8 cellular contexts compared by ENCODE assay signal in the genomic region with DNA sequence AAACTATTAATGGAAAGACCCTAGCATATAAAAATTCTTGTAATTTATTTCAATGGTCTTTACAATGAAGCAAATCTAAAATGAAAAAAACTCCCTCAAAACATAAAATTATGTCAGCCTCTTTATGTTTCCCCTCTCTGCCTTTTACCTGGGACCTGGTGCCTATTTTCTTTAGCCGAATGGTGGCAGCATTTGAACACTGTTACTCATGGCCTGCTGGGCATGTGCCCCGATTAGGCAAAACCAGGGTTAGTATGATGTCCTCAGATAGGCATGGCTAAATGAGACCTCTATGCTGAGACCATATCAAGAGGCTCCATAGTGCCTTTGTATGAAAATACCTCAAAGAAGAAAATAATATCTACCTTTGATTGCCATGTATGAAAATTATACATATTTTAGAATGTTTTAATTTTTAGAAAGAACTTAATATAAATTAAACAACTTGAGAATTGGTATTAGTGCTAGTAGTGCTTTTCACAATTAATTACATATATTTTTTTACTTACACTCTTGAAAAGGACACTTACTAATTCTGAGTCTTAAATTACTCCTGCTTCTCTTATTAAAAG. TPM values are rescaled to one million over a fixed set of nuclear protein-coding genes. Genes with fewer than 3 reads are reported as not detected.
DNase-seq lines count a peak whose midpoint lies in the region; ATAC-seq and TF ChIP-seq lines count a peak whose summit lies in the region.

No MANE protein-coding gene starts in this region.

- H3K9me3 Mint-ChIP-seq in activated CD4-positive, alpha-beta T cell treated with anti-CD3 and anti-CD28 coated beads, Interleukin-2, amount 10 ng/mL, durations not matched to agents 24 days and 14 days, result no peaks in the 10 kb centered on the region
- H3K9me3 Mint-ChIP-seq in H9, result no peaks in the 10 kb centered on the region
- H3K9me3 Mint-ChIP-seq in activated CD8-positive, alpha-beta T cell treated with anti-CD3 and anti-CD28 coated beads, Interleukin-2, amount 10 ng/mL, durations not matched to agents 7 days and 5 days (ENCODE audit: insufficient read depth), result no peaks in the 10 kb centered on the region

- peak; percentile 69 for TF ChIP-seq CTCF in H9 (conservative IDR thresholded peaks at IDR 0.05)
- TF ChIP-seq CTCF in liver (IDR thresholded peaks at IDR 0.05; ENCODE audit: low read depth, low read length, missing input control), result peak; percentile 28

- H3K14ac ChIP-seq in H9 (ENCODE audit: insufficient read depth, low read length), result no peak overlapping the region

- no peaks in the 10 kb centered on the region for H3K79me2 ChIP-seq in H9 (ENCODE audit: insufficient read depth, low read length)

- H3K4me3 Mint-ChIP-seq in activated CD4-positive, alpha-beta T cell treated with anti-CD3 and anti-CD28 coated beads, Interleukin-2, amount 10 ng/mL, durations not matched to agents 24 days and 14 days, result no peak overlapping the region
- H3K4me3 Mint-ChIP-seq in H9, result no peak overlapping the region
- no peak overlapping the region for H3K4me3 Mint-ChIP-seq in activated CD8-positive, alpha-beta T cell treated with anti-CD3 and anti-CD28 coated beads, Interleukin-2, amount 10 ng/mL, durations not matched to agents 7 days and 5 days

- no peaks in the 10 kb centered on the region for H3K36me3 Mint-ChIP-seq in activated CD4-positive, alpha-beta T cell treated with anti-CD3 and anti-CD28 coated beads, Interleukin-2, amount 10 ng/mL, durations not matched to agents 24 days and 14 days (ENCODE audit: low read depth)
- H3K36me3 Mint-ChIP-seq in H9 (ENCODE audit: insufficient read depth in 1 of 3, low read depth in 3 of 3), result no peaks in the 10 kb centered on the region
- H3K36me3 Mint-ChIP-seq in activated CD8-positive, alpha-beta T cell treated with anti-CD3 and anti-CD28 coated beads, Interleukin-2, amount 10 ng/mL, durations not matched to agents 7 days and 5 days (ENCODE audit: low read depth), result no peaks in the 10 kb centered on the region

- intact Hi-C loops in activated CD4-positive, alpha-beta T cell treated with anti-CD3 and anti-CD28 coated beads, Interleukin-2, amount 10 ng/mL, durations not matched to agents 24 days and 14 days (cut with micrococcal nuclease), result loop anchor here (1.0 kb wide), 1 partner anchor 89 kb away; no protein-coding TSS in a partner anchor

- H3K4me1 ChIP-seq in H9 (ENCODE audit: insufficient read depth, low read length) (no peaks in the 10 kb centered on the region), liver (ENCODE audit: control insufficient read depth in 4 of 4, insufficient read depth in 4 of 4, low read length in 3 of 4) (no peaks in the 10 kb centered on the region)

- H2BK20ac ChIP-seq in H9 (ENCODE audit: low read depth, low read length, poor library complexity, severe bottlenecking), result no peak overlapping the region

- WGBS in H9 (ENCODE audit: extremely low coverage, insufficient read length, low lambda C conversion rate), result no CpG with 5 or more reads among the region's 2 CpGs
- 23% methylated on average over 2 of the region's 2 CpGs for WGBS in liver

- TF ChIP-seq RAD21 in liver (IDR thresholded peaks at IDR 0.05), result peak; percentile 68 to 74

- no peak overlapping the region for H3K4ac ChIP-seq in H9 (ENCODE audit: low read depth, low read length)

- no peak overlapping the region for H4K8ac ChIP-seq in H9 (replicated peaks; ENCODE audit: insufficient read length, low read depth, low read length)

- H3T11ph ChIP-seq in H9 (ENCODE audit: low read length), result no peak overlapping the region

- H3K23ac ChIP-seq in H9 (ENCODE audit: insufficient read length, low read depth, low read length), result no peak overlapping the region

- H4K91ac ChIP-seq in H9 (ENCODE audit: insufficient read length, low read depth, low read length), result no peak overlapping the region

- no peaks in the 10 kb centered on the region for H4K20me1 ChIP-seq in H9 (ENCODE audit: control insufficient read depth, insufficient read depth, insufficient read length)

- H3K9me3 ChIP-seq in H9 (ENCODE audit: control insufficient read depth, low read depth, low read length), result no peaks in the 10 kb centered on the region
- no peaks in the 10 kb centered on the region for H3K9me3 ChIP-seq in liver (ENCODE audit: control insufficient read depth in 4 of 4, low read length in 3 of 4)

- H2BK5ac ChIP-seq in H9 (ENCODE audit: insufficient read length, low read length), result no peak overlapping the region

- no peaks in the 10 kb centered on the region for H3K23me2 ChIP-seq in H9 (ENCODE audit: insufficient read length, low read depth, low read length, poor library complexity, severe bottlenecking)

- H3K36me3 ChIP-seq in liver (ENCODE audit: control insufficient read depth in 4 of 4, insufficient read depth in 3 of 4, low read depth in 1 of 4, low read length in 3 of 4), result no peaks in the 10 kb centered on the region

- no peak overlapping the region for H3K9ac ChIP-seq in H9 (ENCODE audit: extremely low read depth, insufficient read length, low read length)
- H3K9ac ChIP-seq in liver (ENCODE audit: low read depth in 1 of 2, low read length in 2 of 2), result no peak overlapping the region

- H3K27me3 ChIP-seq in H9 (ENCODE audit: insufficient read depth, low read length), result no peaks in the 10 kb centered on the region
- H3K27me3 ChIP-seq in liver (ENCODE audit: control insufficient read depth in 4 of 4, insufficient read depth in 4 of 4, low read length in 3 of 4), result peaks cover 0 to 2% (median 0%) of the 10 kb centered on the region in 4 donors

- H2BK12ac ChIP-seq in H9 (ENCODE audit: insufficient read length, low read depth, low read length), result no peak overlapping the region

- POLR2A ChIA-PET in activated CD8-positive, alpha-beta T cell treated with anti-CD3 and anti-CD28 coated beads, Interleukin-2, amount 10 ng/mL, durations not matched to agents 7 days and 5 days (lab: Charles Lee), result no interaction called here

- H3K27me3 Mint-ChIP-seq in activated CD4-positive, alpha-beta T cell treated with anti-CD3 and anti-CD28 coated beads, Interleukin-2, amount 10 ng/mL, durations not matched to agents 24 days and 14 days, result peaks cover 30% of the 10 kb centered on the region
- H3K27me3 Mint-ChIP-seq in H9 (ENCODE audit: low read depth), result no peaks in the 10 kb centered on the region
- peaks cover 23% of the 10 kb centered on the region for H3K27me3 Mint-ChIP-seq in activated CD8-positive, alpha-beta T cell treated with anti-CD3 and anti-CD28 coated beads, Interleukin-2, amount 10 ng/mL, durations not matched to agents 7 days and 5 days (ENCODE audit: low read depth)

- no peak overlapping the region for H2AK5ac ChIP-seq in H9 (ENCODE audit: insufficient read length, low read length)

- CTCF ChIA-PET in activated CD8-positive, alpha-beta T cell treated with anti-CD3 and anti-CD28 coated beads, Interleukin-2, amount 10 ng/mL, durations not matched to agents 7 days and 5 days (lab: Charles Lee), result interaction anchor here (0.6 kb wide), 1 partner anchor 951 kb away, joined by 3 read pairs; no protein-coding TSS in a partner anchor

- no peak overlapping the region for H2AFZ ChIP-seq in H9 (ENCODE audit: low read length)

- no peak overlapping the region for H2BK120ac ChIP-seq in H9 (ENCODE audit: low read depth, low read length, poor library complexity, severe bottlenecking)

- peak; percentile 70 for DNase-seq in activated CD4-positive, alpha-beta T cell treated with anti-CD3 and anti-CD28 coated beads, Interleukin-2, amount 10 ng/mL, durations not matched to agents 24 days and 14 days
- no peak for DNase-seq in activated CD4-positive, alpha-beta T cell treated with anti-CD3 and anti-CD28 coated beads for 1 hour
- peak; percentile 43 for DNase-seq in H9
- DNase-seq in NCI-H1694 treated with DMSO at 0.1 percent for 48 hours (lab: John Stamatoyannopoulos, UW), result peak; percentile 86
- peak; percentile 32 for DNase-seq in activated CD8-positive, alpha-beta T cell treated with anti-CD3 and anti-CD28 coated beads, Interleukin-2, amount 10 ng/mL, durations not matched to agents 7 days and 5 days
- DNase-seq in T1000 (lab: John Stamatoyannopoulos, UW), result no peak

- H3K18ac ChIP-seq in H9 (ENCODE audit: insufficient read length, low read depth, low read length), result no peak overlapping the region

- no peak for ATAC-seq in activated CD8-positive, alpha-beta T cell treated with anti-CD3 and anti-CD28 coated beads, Interleukin-2, amount 10 ng/mL, durations not matched to agents 7 days and 5 days
- no peak for ATAC-seq in GM21390 (IDR thresholded peaks at IDR 0.05; ENCODE audit: unreplicated experiment)

- no peak overlapping the region for H2BK15ac ChIP-seq in H9 (ENCODE audit: low read depth, low read length)

- no peak overlapping the region for H3K56ac ChIP-seq in H9 (ENCODE audit: insufficient read length, low read depth, low read length)

- H3K4me1 Mint-ChIP-seq in activated CD4-positive, alpha-beta T cell treated with anti-CD3 and anti-CD28 coated beads, Interleukin-2, amount 10 ng/mL, durations not matched to agents 24 days and 14 days, result no peaks in the 10 kb centered on the region
- H3K4me1 Mint-ChIP-seq in H9, result no peaks in the 10 kb centered on the region
- no peaks in the 10 kb centered on the region for H3K4me1 Mint-ChIP-seq in activated CD8-positive, alpha-beta T cell treated with anti-CD3 and anti-CD28 coated beads, Interleukin-2, amount 10 ng/mL, durations not matched to agents 7 days and 5 days (ENCODE audit: low read depth)

- no peak overlapping the region for H3K4me3 ChIP-seq in liver (ENCODE audit: low read depth in 1 of 3, low read length in 3 of 3)

- no peaks in the 10 kb centered on the region for H3K79me1 ChIP-seq in H9 (ENCODE audit: insufficient read depth, low read depth, low read length, poor library complexity, severe bottlenecking)

- no peak overlapping the region for H3K27ac Mint-ChIP-seq in activated CD4-positive, alpha-beta T cell treated with anti-CD3 and anti-CD28 coated beads, Interleukin-2, amount 10 ng/mL, durations not matched to agents 24 days and 14 days
- H3K27ac Mint-ChIP-seq in H9, result no peak overlapping the region
- H3K27ac Mint-ChIP-seq in activated CD8-positive, alpha-beta T cell treated with anti-CD3 and anti-CD28 coated beads, Interleukin-2, amount 10 ng/mL, durations not matched to agents 7 days and 5 days, result no peak overlapping the region

- H3K27ac ChIP-seq in H9 (ENCODE audit: insufficient read length, low read depth, low read length), result no peak overlapping the region
- no peak overlapping the region for H3K27ac ChIP-seq in liver (ENCODE audit: low read depth in 1 of 2, low read length in 2 of 2)

- H3K4me2 ChIP-seq in H9 (ENCODE audit: insufficient read depth, insufficient read length, low read length), result no peak overlapping the region

- no peak overlapping the region for H4K5ac ChIP-seq in H9 (ENCODE audit: insufficient read length, low read depth, low read length)

TF ChIP-seq in liver, 16 proteins besides CTCF, POLR2A, EP300 and RAD21 (continues in another document):
- TF ChIP-seq, protein P1, sequence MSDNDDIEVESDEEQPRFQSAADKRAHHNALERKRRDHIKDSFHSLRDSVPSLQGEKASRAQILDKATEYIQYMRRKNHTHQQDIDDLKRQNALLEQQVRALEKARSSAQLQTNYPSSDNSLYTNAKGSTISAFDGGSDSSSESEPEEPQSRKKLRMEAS (IDR thresholded peaks at IDR 0.05), result no peak

RNA-seq across cellular contexts. Expression of a gene that starts 22.5 kb away (rescaled TPM):
- not detected in 2 replicates for total RNA-seq in activated CD4-positive, alpha-beta T cell treated with anti-CD3 and anti-CD28 coated beads, Interleukin-2, amount 10 ng/mL, durations not matched to agents 24 days and 14 days
- total RNA-seq in H9 (2021) (not detected in 2 replicates), liver (under 1 TPM; 0.08 to 0.09 TPM)
- total RNA-seq in activated CD8-positive, alpha-beta T cell treated with anti-CD3 and anti-CD28 coated beads, Interleukin-2, amount 10 ng/mL, durations not matched to agents 7 days and 5 days, result not detected
- polyA plus RNA-seq in liver, result not detected

Comparison
In these comparisons a context has a peak if more than half of its experiments do, and no peak if none do; other contexts are left out.
1. DNase-seq: peak in activated CD4-positive, alpha-beta T cell treated with anti-CD3 and anti-CD28 coated beads, Interleukin-2, amount 10 ng/mL, durations not matched to agents 24 days and 14 days (single experiment), H9 (single experiment), NCI-H1694 treated with DMSO at 0.1 percent for 48 hours (single experiment) and activated CD8-positive, alpha-beta T cell treated with anti-CD3 and anti-CD28 coated beads, Interleukin-2, amount 10 ng/mL, durations not matched to agents 7 days and 5 days (single experiment); none in activated CD4-positive, alpha-beta T cell treated with anti-CD3 and anti-CD28 coated beads for 1 hour (single experiment) and T1000 (single experiment).